In genomic region chr14:99272669-99273024, GRCh38 we compare ENCODE assay signal across 8 cellular contexts. TPM values are rescaled to one million over a fixed set of nuclear protein-coding genes. Genes with fewer than 3 reads are reported as not detected.
DNase-seq lines count a peak whose midpoint lies in the region; ATAC-seq and TF ChIP-seq lines count a peak whose summit lies in the region.

No MANE protein-coding gene starts in this region.

- peaks cover 0 to 9% of the 10 kb centered on the region in 2 donors for H3K27me3 Mint-ChIP-seq in CD8-positive, alpha-beta memory T cell
- no peaks in the 10 kb centered on the region for H3K27me3 Mint-ChIP-seq in natural killer cell (ENCODE audit: low read depth in 2 of 2)

- H3K36me3 Mint-ChIP-seq in CD8-positive, alpha-beta memory T cell: peaks cover 0 to 29% (median 2%) of the 10 kb centered on the region in 3 donors
- peaks cover 8% of the 10 kb centered on the region for H3K36me3 Mint-ChIP-seq in natural killer cell

- CTCF ChIA-PET in CD8-positive, alpha-beta memory T cell (lab: Charles Lee): interaction anchor here (0.7 to 16.8 kb wide), 16 partner anchors 11 to 1924 kb away, joined by 3 to 532 read pairs (median 6); no protein-coding TSS in a partner anchor
- CTCF ChIA-PET in HEK293T (lab: Yijun Ruan, JAX): interaction anchor here (0.7 kb wide), 1 partner anchor 1953 kb away, joined by 3 read pairs; no protein-coding TSS in a partner anchor

- peaks cover 3% of the 10 kb centered on the region for H3K36me3 ChIP-seq in CD8-positive, alpha-beta memory T cell (ENCODE audit: insufficient read depth, low read length)
- no peaks in the 10 kb centered on the region for H3K36me3 ChIP-seq in KMS-11 (ENCODE audit: insufficient read depth)

- peak overlapping the region; percentile 86 for H3K9ac ChIP-seq in KMS-11

- H3K4me2 ChIP-seq in KMS-11: peak overlapping the region; percentile 95

- no peaks in the 10 kb centered on the region for H3K27me3 ChIP-seq in CD8-positive, alpha-beta memory T cell (ENCODE audit: insufficient read depth, low read length, poor library complexity, severe bottlenecking)
- H3K27me3 ChIP-seq in KMS-11 (ENCODE audit: insufficient read depth, low read depth): no peaks in the 10 kb centered on the region

- H3K4me3 Mint-ChIP-seq in CD8-positive, alpha-beta memory T cell: peak overlapping the region; percentile 93 to 100 (median 97)
- H3K4me3 Mint-ChIP-seq in natural killer cell: peak overlapping the region; percentile 99

- no peaks in the 10 kb centered on the region for H4K20me1 ChIP-seq in KMS-11 (ENCODE audit: insufficient read depth)

- H3K9me3 ChIP-seq in CD8-positive, alpha-beta memory T cell (ENCODE audit: low read length): no peaks in the 10 kb centered on the region

- TF ChIP-seq CTCF in KMS-11 (conservative IDR thresholded peaks at IDR 0.05; ENCODE audit: low read depth, low read length): no peak
- no peak for TF ChIP-seq CTCF in cardiac fibroblast (IDR thresholded peaks at IDR 0.05; ENCODE audit: low read depth, low read length)
- TF ChIP-seq CTCF in natural killer cell (IDR thresholded peaks at IDR 0.05): no peak

- peaks cover 12% of the 10 kb centered on the region; the same call in 1 of the 2 replicates for H3K79me2 ChIP-seq in KMS-11 (ENCODE audit: insufficient read depth, low read depth)

- POLR2A ChIA-PET in CD8-positive, alpha-beta memory T cell (lab: Charles Lee): interaction anchor here (0.6 to 2.4 kb wide), 6 partner anchors 11 to 1670 kb away, joined by 3 to 19 read pairs (median 6); no protein-coding TSS in a partner anchor
- POLR2A ChIA-PET in HEK293T (lab: Yijun Ruan, JAX): interaction anchor here (1.4 kb wide), 1 partner anchor 18 kb away, joined by 6 read pairs; no protein-coding TSS in a partner anchor

- H3K9me3 Mint-ChIP-seq in CD8-positive, alpha-beta memory T cell: peaks cover 0 to 8% (median 3%) of the 10 kb centered on the region in 5 donors
- H3K9me3 Mint-ChIP-seq in natural killer cell: no peaks in the 10 kb centered on the region

- H3K27ac Mint-ChIP-seq in CD8-positive, alpha-beta memory T cell: peak overlapping the region; percentile 82 to 95 (median 90)
- peak overlapping the region; percentile 90 to 91 for H3K27ac Mint-ChIP-seq in natural killer cell

- H3K27ac ChIP-seq in CD8-positive, alpha-beta memory T cell (ENCODE audit: low read depth, low read length): no peak overlapping the region
- H3K27ac ChIP-seq in KMS-11: peak overlapping the region; percentile 87

- H3K4me1 Mint-ChIP-seq in CD8-positive, alpha-beta memory T cell: peaks cover 20 to 35% (median 27%) of the 10 kb centered on the region in 3 donors
- peaks cover 65 to 71% of the 10 kb centered on the region in 2 donors for H3K4me1 Mint-ChIP-seq in natural killer cell

- intact Hi-C loops in natural killer cell (cut with micrococcal nuclease): loop anchor here (2.0 to 5.0 kb wide), 4 partner anchors 14 to 1565 kb away; no protein-coding TSS in a partner anchor

- DNase-seq in CD8-positive, alpha-beta memory T cell: no peak
- DNase-seq in cardiac fibroblast (ENCODE audit: low read depth in 2 of 2) (no peak), natural killer cell (no peak), HEK293T (ENCODE audit: extremely low spot score) (no peak)

- ATAC-seq in natural killer cell (no peak), GM21526 (IDR thresholded peaks at IDR 0.05; ENCODE audit: low FRiP score, unreplicated experiment) (no peak), HG02884 (IDR thresholded peaks at IDR 0.05; ENCODE audit: unreplicated experiment) (no peak), HG03378 (IDR thresholded peaks at IDR 0.05; ENCODE audit: unreplicated experiment) (no peak)

- H3K4me3 ChIP-seq in CD8-positive, alpha-beta memory T cell (ENCODE audit: low read length): peak overlapping the region; percentile 62
- no peak overlapping the region for H3K4me3 ChIP-seq in KMS-11 (IDR thresholded peaks at IDR 0.05; ENCODE audit: insufficient read depth, low read depth, low read length)
- peak overlapping the region; percentile 39 to 43 for H3K4me3 ChIP-seq in cardiac fibroblast (replicated peaks in 1 of 2; ENCODE audit: low read depth in 2 of 2, low read length in 2 of 2)

- H3K4me1 ChIP-seq in CD8-positive, alpha-beta memory T cell (ENCODE audit: insufficient read depth, low read length): peaks cover 14% of the 10 kb centered on the region
- no peaks in the 10 kb centered on the region for H3K4me1 ChIP-seq in KMS-11 (ENCODE audit: low read depth, poor library complexity, severe bottlenecking)

- peak overlapping the region; percentile 72 for H2AFZ ChIP-seq in KMS-11 (ENCODE audit: low read depth)

TF ChIP-seq in HEK293T, 16 proteins besides CTCF, POLR2A, EP300 and RAD21:
- TF ChIP-seq ARNT (IDR thresholded peaks at IDR 0.05): no peak
- no peak for TF ChIP-seq SP1 (IDR thresholded peaks at IDR 0.05)
- no peak for TF ChIP-seq ZNF384 (IDR thresholded peaks at IDR 0.05)
- no peak for TF ChIP-seq PKNOX1 (IDR thresholded peaks at IDR 0.05)
- no peak for TF ChIP-seq FOXK2 (IDR thresholded peaks at IDR 0.05)
- TF ChIP-seq LEF1 (IDR thresholded peaks at IDR 0.05; ENCODE audit: borderline replicate concordance): no peak
- TF ChIP-seq L3MBTL2 (conservative IDR thresholded peaks at IDR 0.05): no peak
- TF ChIP-seq NFRKB (IDR thresholded peaks at IDR 0.05): no peak
- no peak for TF ChIP-seq FOXA1 (IDR thresholded peaks at IDR 0.05)
- no peak for TF ChIP-seq HDGF (IDR thresholded peaks at IDR 0.05; ENCODE audit: borderline replicate concordance)
- no peak for TF ChIP-seq SUZ12 (IDR thresholded peaks at IDR 0.05)
- TF ChIP-seq BHLHE40 (IDR thresholded peaks at IDR 0.05; ENCODE audit: borderline replicate concordance): no peak

RNA-seq across cellular contexts. Expression of gene BCL11B, which starts 0.7 kb away (rescaled TPM):
- total RNA-seq in CD8-positive, alpha-beta memory T cell: 10 to 100 TPM; 42.0 to 42.5 TPM
- 9.7 TPM for polyA plus RNA-seq in CD8-positive, alpha-beta memory T cell
- total RNA-seq in natural killer cell: 10 to 100 TPM; 43.5 to 61.5 (median 56.2) TPM
